8 cellular contexts compared by ENCODE assay signal in genomic region chr6:30060634-30060981, GRCh38. TPM values are rescaled to one million over a fixed set of nuclear protein-coding genes. Genes with fewer than 3 reads are reported as not detected.
DNase-seq lines count a peak whose midpoint lies in the region; ATAC-seq and TF ChIP-seq lines count a peak whose summit lies in the region.

No MANE protein-coding gene starts in this region.

- ATAC-seq in GM18909 (IDR thresholded peaks at IDR 0.05; ENCODE audit: poor library complexity, unreplicated experiment), result peak; percentile 3
- ATAC-seq in left ventricle myocardium superior, result peak; percentile 24
- ATAC-seq in psoas muscle, result peak; percentile 13 to 57 (median 24)

- H3K4me1 ChIP-seq in HUES64 (ENCODE audit: insufficient read depth, low read length) (peaks cover 3% of the 10 kb centered on the region; the same call in 1 of the 2 replicates), psoas muscle (peaks cover 34% of the 10 kb centered on the region)

- H3K4me3 Mint-ChIP-seq in activated naive CD4-positive, alpha-beta T cell treated with anti-CD3 and anti-CD28 coated beads, Interleukin-2, amount 50 U/mL, for 24 hours, result peak overlapping the region; percentile 98

- H3K36me3 Mint-ChIP-seq in activated naive CD4-positive, alpha-beta T cell treated with anti-CD3 and anti-CD28 coated beads, Interleukin-2, amount 50 U/mL, for 24 hours, result peaks cover 21% of the 10 kb centered on the region

- H3K4me3 ChIP-seq in HUES64 (ENCODE audit: low read length) (peak overlapping the region; percentile 89), psoas muscle (peak overlapping the region; percentile 94)

- no peaks in the 10 kb centered on the region for H3K27me3 Mint-ChIP-seq in activated naive CD4-positive, alpha-beta T cell treated with anti-CD3 and anti-CD28 coated beads, Interleukin-2, amount 50 U/mL, for 24 hours

- no peaks in the 10 kb centered on the region for H3K9me3 Mint-ChIP-seq in activated naive CD4-positive, alpha-beta T cell treated with anti-CD3 and anti-CD28 coated beads, Interleukin-2, amount 50 U/mL, for 24 hours

- WGBS in HUES64, result under 1% methylated on average over 20 of the region's 20 CpGs
- 0 to 1% (median 0%) methylated on average over 20 of the region's 20 CpGs for WGBS in psoas muscle, 3 donors

- intact Hi-C loops in left ventricle myocardium superior (cut with micrococcal nuclease) (no loop called here), psoas muscle (cut with DNase I) (no loop called here)

- H3K9ac ChIP-seq in HUES64 (ENCODE audit: low read depth, low read length), result peak overlapping the region; percentile 85

- DNase-seq in AG20443 (ENCODE audit: low spot score) (peak; percentile 53), left ventricle myocardium superior (peak; percentile 43), psoas muscle (peak; percentile 41 to 69), NCI-H345 treated with DMSO at 0.1 percent for 48 hours (lab: John Stamatoyannopoulos, UW; ENCODE audit: unreplicated experiment) (no peak), hippocampal formation (lab: John Stamatoyannopoulos, UW) (no peak)

- H3K27me3 ChIP-seq in HUES64 (ENCODE audit: insufficient read depth, low read length), result no peaks in the 10 kb centered on the region
- no peaks in the 10 kb centered on the region for H3K27me3 ChIP-seq in psoas muscle (ENCODE audit: insufficient read depth in 3 of 3, low read length in 2 of 3)

- peaks cover 40% of the 10 kb centered on the region for H3K4me1 Mint-ChIP-seq in activated naive CD4-positive, alpha-beta T cell treated with anti-CD3 and anti-CD28 coated beads, Interleukin-2, amount 50 U/mL, for 24 hours

- peak overlapping the region; percentile 53 for H3K27ac ChIP-seq in HUES64 (ENCODE audit: low read depth, low read length)
- H3K27ac ChIP-seq in psoas muscle, result peak overlapping the region; percentile 87

- peaks cover 15% of the 10 kb centered on the region for H3K36me3 ChIP-seq in HUES64 (ENCODE audit: insufficient read depth, low read length)
- H3K36me3 ChIP-seq in psoas muscle (ENCODE audit: insufficient read depth in 1 of 2, low read depth in 1 of 2), result peaks cover 6 to 62% of the 10 kb centered on the region in 2 donors

- TF ChIP-seq CTCF in psoas muscle (IDR thresholded peaks at IDR 0.05), result no peak

- H3K27ac Mint-ChIP-seq in activated naive CD4-positive, alpha-beta T cell treated with anti-CD3 and anti-CD28 coated beads, Interleukin-2, amount 50 U/mL, for 24 hours, result peak overlapping the region; percentile 97

- H3K9me3 ChIP-seq in HUES64 (ENCODE audit: insufficient read depth, low read depth, low read length) (no peaks in the 10 kb centered on the region), psoas muscle (no peaks in the 10 kb centered on the region)

RNA-seq across cellular contexts. Expression of gene POLR1H, which starts 0.5 kb away (rescaled TPM):
- 29.1 TPM for polyA plus RNA-seq in HUES64 (2013, experiment 1 of 2)
- polyA plus RNA-seq in HUES64 (2013, experiment 2 of 2), result 28.7 TPM
- 16.1 TPM for total RNA-seq in left ventricle myocardium superior
- 10 to 100 TPM; 15.4 to 25.9 (median 20.2) TPM for total RNA-seq in psoas muscle
- 10 to 100 TPM; 23.7 to 32.9 (median 32.4) TPM for polyA plus RNA-seq in psoas muscle

RNA-seq across cellular contexts. Expression of gene PPP1R11, which starts 6.4 kb away (rescaled TPM):
- 32.2 TPM for polyA plus RNA-seq in HUES64 (2013, experiment 1 of 2)
- 39.1 TPM for polyA plus RNA-seq in HUES64 (2013, experiment 2 of 2)
- total RNA-seq in left ventricle myocardium superior (44.1 TPM), psoas muscle (10 to 100 TPM; 31.9 to 48.5 (median 37.8) TPM)
- polyA plus RNA-seq in psoas muscle, result 10 to 100 TPM; 59.4 to 81.2 (median 79.8) TPM

RNA-seq across cellular contexts. Expression of gene RNF39, which starts 15.0 kb away (rescaled TPM):
- polyA plus RNA-seq in HUES64 (2013, experiment 1 of 2), result 0.20 TPM
- polyA plus RNA-seq in HUES64 (2013, experiment 2 of 2), result 0.19 TPM
- not detected for total RNA-seq in left ventricle myocardium superior
- not detected for total RNA-seq in psoas muscle
- under 1 TPM in 1 of 3 donors, not detected in 2; 0.03 TPM for polyA plus RNA-seq in psoas muscle

RNA-seq across cellular contexts. Expression of gene TRIM31, which starts 52.3 kb away (rescaled TPM):
- not detected for polyA plus RNA-seq in HUES64 (2013, experiment 1 of 2)
- not detected for polyA plus RNA-seq in HUES64 (2013, experiment 2 of 2)
- total RNA-seq in left ventricle myocardium superior (not detected), psoas muscle (not detected)
- polyA plus RNA-seq in psoas muscle, result under 1 TPM in 2 of 3 donors, not detected in 1; 0.01 to 0.15 TPM

Comparison
In these comparisons a context has a peak if more than half of its experiments do, and no peak if none do; other contexts are left out.
1. DNase-seq: peak in AG20443 (single experiment), left ventricle myocardium superior (single experiment) and psoas muscle (2 of 2); none in NCI-H345 treated with DMSO at 0.1 percent for 48 hours (single experiment) and hippocampal formation (0 of 2).
2. Peak in every context shown above with its lines, with median percentiles within 50 percentile points of each other: ATAC-seq.